9 cellular contexts compared by ENCODE assay signal in genomic region chr13:79522583-79522982, GRCh38. TPM values are rescaled to one million over a fixed set of nuclear protein-coding genes. Genes with fewer than 3 reads are reported as not detected.
DNase-seq lines count a peak whose midpoint lies in the region; ATAC-seq and TF ChIP-seq lines count a peak whose summit lies in the region.
"Had no signal": no experiment of that assay in that cellular context is flagged by ENCODE, and none has a peak within 500 bp of the region (broad histone marks: within the 10 kb centered on the region; RNA-seq: fewer than 3 reads in every experiment).

No MANE protein-coding gene starts in this region.

- H3K9me3 ChIP-seq in left lung, result no peaks in the 10 kb centered on the region
- no peaks in the 10 kb centered on the region for H3K9me3 ChIP-seq in sigmoid colon

- TF ChIP-seq CTCF in left lung (IDR thresholded peaks at IDR 0.05) (no peak), sigmoid colon (IDR thresholded peaks at IDR 0.05) (no peak)

- H3K36me3 ChIP-seq in left lung (peaks cover 0 to 12% of the 10 kb centered on the region in 2 donors), sigmoid colon (peaks cover 0 to 33% (median 2%) of the 10 kb centered on the region in 4 donors)

- no peak for TF ChIP-seq EP300 in sigmoid colon (IDR thresholded peaks at IDR 0.05)

- H3K4me3 ChIP-seq in left lung (no peak overlapping the region), sigmoid colon (no peak overlapping the region)

- intact Hi-C loops in left lung (cut with DNase I) (no loop called here), sigmoid colon (cut with DNase I) (no loop called here)

- H3K4me1 ChIP-seq in left lung, result peaks cover 0 to 9% of the 10 kb centered on the region in 2 donors
- no peaks in the 10 kb centered on the region for H3K4me1 ChIP-seq in sigmoid colon

- H3K27me3 ChIP-seq in left lung (no peaks in the 10 kb centered on the region), sigmoid colon (no peaks in the 10 kb centered on the region)

- peak; percentile 99 for ATAC-seq in HG02642 (IDR thresholded peaks at IDR 0.05; ENCODE audit: poor library complexity, unreplicated experiment)
- peak; percentile 42 for ATAC-seq in left lung

- H3K27ac ChIP-seq in left lung (no peak overlapping the region), sigmoid colon (no peak overlapping the region)
- H3K27ac ChIP-seq: VCaP had no signal

- DNase-seq in SIG-M5 treated with dmso at 0.1 percent for 504 hours (lab: John Stamatoyannopoulos, UW; ENCODE audit: unreplicated experiment), result peak; percentile 25
- DNase-seq in SIG-M5 (lab: John Stamatoyannopoulos, UW), result no peak
- DNase-seq in NAMALWA (ENCODE audit: low spot score), result peak; percentile 48
- DNase-seq in left lung, result no peak
- no peak for DNase-seq in activated effector memory CD4-positive, alpha-beta T cell treated with Interleukin-2 at 50 U/mL for 16 hours
- no peak for DNase-seq in sigmoid colon
- DNase-seq in NCI-H1092 treated with DMSO at 0.1 percent for 48 hours (lab: John Stamatoyannopoulos, UW), result no peak

- no peak for TF ChIP-seq POLR2A in sigmoid colon (IDR thresholded peaks at IDR 0.05)

RNA-seq across cellular contexts. Expression of gene NDFIP2, which starts 41.6 kb away (rescaled TPM):
- total RNA-seq in left lung (10 to 100 TPM; 34.1 to 46.3 TPM), sigmoid colon (10 to 100 TPM in 2 of 4 donors, 1 to 10 TPM in 2; 9.2 to 13.7 (median 10.8) TPM)
- polyA plus RNA-seq in sigmoid colon, result 10 to 100 TPM; 33.6 to 52.2 (median 35.5) TPM

Comparison
In these comparisons a context has a peak if more than half of its experiments do, and no peak if none do; other contexts are left out.
1. DNase-seq: peak in SIG-M5 treated with dmso at 0.1 percent for 504 hours (single experiment) and NAMALWA (single experiment); none in SIG-M5 (single experiment), left lung (0 of 2), activated effector memory CD4-positive, alpha-beta T cell treated with Interleukin-2 at 50 U/mL for 16 hours (single experiment), sigmoid colon (single experiment) and NCI-H1092 treated with DMSO at 0.1 percent for 48 hours (single experiment).